20 cellular contexts compared by ENCODE assay signal in the genomic region with DNA sequence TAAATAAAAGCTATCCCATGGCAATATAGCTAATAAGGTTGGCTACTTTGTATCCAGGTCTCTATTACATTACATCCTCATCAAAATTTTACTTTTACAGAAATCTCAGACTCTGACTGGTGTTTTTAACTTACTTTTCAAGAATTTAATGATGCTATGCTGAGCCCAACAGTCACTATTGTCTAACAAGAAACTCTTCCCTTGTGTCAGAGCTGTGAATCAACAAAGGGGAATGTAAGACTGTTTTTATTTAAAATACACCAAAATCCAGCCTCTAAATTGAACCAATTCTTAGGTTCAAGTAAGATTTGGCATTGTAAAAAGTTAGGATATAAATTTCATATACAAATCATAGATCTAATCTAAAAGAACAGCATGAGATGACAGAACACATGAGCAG.
"Had no signal": no experiment of that assay in that cellular context is flagged by ENCODE, and none has a peak within 500 bp of the region (broad histone marks: within the 10 kb centered on the region; RNA-seq: fewer than 3 reads in every experiment).

No MANE protein-coding gene starts in this region.

- DNase-seq: activated CD4-positive, alpha-beta T cell treated with anti-CD3 and anti-CD28 coated beads, Interleukin-2, amount 10 ng/mL, durations not matched to agents 24 days and 14 days; activated CD8-positive, alpha-beta T cell treated with anti-CD3 and anti-CD28 coated beads for 36 hours; activated naive CD4-positive, alpha-beta T cell treated with anti-CD3 and anti-CD28 coated beads, Interleukin-2, amount 10 ng/mL, durations not matched to agents 7 days and 5 days; activated T-cell treated with anti-CD3 and anti-CD28 coated beads, Interleukin-2, amount 50 U/mL, for 4 hours; cerebellar nuclear complex; cortex of kidney; mesenchymal stem cell; mucosa of descending colon; naive B cell; stimulated activated CD4-positive, alpha-beta T cell treated with anti-CD3 and anti-CD28 coated beads, Interleukin-4, amount 100 ng/mL, for 1 hour; stimulated activated naive CD8-positive, alpha-beta T cell treated with anti-CD3 and anti-CD28 coated beads, Interleukin-15, amount 100 ng/mL, for 72 hours; T1000; transverse colon; uterus had no signal

- H3K4me3 ChIP-seq: hepatocyte, mucosa of descending colon, prostate gland, right atrium auricular region, skin epidermis, suprapubic skin, transverse colon, uterus had no signal

- H3K4me2 ChIP-seq: hepatocyte had no signal

- H3K36me3 Mint-ChIP-seq: naive B cell had no signal

- H3K9me3 ChIP-seq: mucosa of descending colon, prostate gland, right atrium auricular region, suprapubic skin, transverse colon, uterus had no signal

- H2AFZ ChIP-seq: hepatocyte had no signal

- H3K27ac Mint-ChIP-seq: activated CD4-positive, alpha-beta T cell treated with anti-CD3 and anti-CD28 coated beads, Interleukin-2, amount 10 ng/mL, durations not matched to agents 24 days and 14 days; activated CD8-positive, alpha-beta T cell treated with anti-CD3 and anti-CD28 coated beads for 36 hours; activated naive CD4-positive, alpha-beta T cell treated with anti-CD3 and anti-CD28 coated beads, Interleukin-2, amount 10 ng/mL, durations not matched to agents 7 days and 5 days; naive B cell; stimulated activated naive CD8-positive, alpha-beta T cell treated with anti-CD3 and anti-CD28 coated beads, Interleukin-15, amount 100 ng/mL, for 72 hours had no signal

- ATAC-seq: activated CD8-positive, alpha-beta T cell treated with anti-CD3 and anti-CD28 coated beads for 36 hours; activated T-cell treated with anti-CD3 and anti-CD28 coated beads, Interleukin-2, amount 50 U/mL, for 4 hours; mucosa of descending colon; stimulated activated naive CD8-positive, alpha-beta T cell treated with anti-CD3 and anti-CD28 coated beads, Interleukin-15, amount 100 ng/mL, for 72 hours had no signal

- H3K4me1 ChIP-seq: prostate gland, right atrium auricular region, suprapubic skin, uterus had no signal

- H3K36me3 ChIP-seq: prostate gland, right atrium auricular region, suprapubic skin, transverse colon, uterus had no signal

- H3K9me3 Mint-ChIP-seq: activated CD4-positive, alpha-beta T cell treated with anti-CD3 and anti-CD28 coated beads, Interleukin-2, amount 10 ng/mL, durations not matched to agents 24 days and 14 days; activated CD8-positive, alpha-beta T cell treated with anti-CD3 and anti-CD28 coated beads for 36 hours; activated naive CD4-positive, alpha-beta T cell treated with anti-CD3 and anti-CD28 coated beads, Interleukin-2, amount 10 ng/mL, durations not matched to agents 7 days and 5 days; activated T-cell treated with anti-CD3 and anti-CD28 coated beads, Interleukin-2, amount 50 U/mL, for 4 hours; naive B cell; neural crest cell; stimulated activated naive CD8-positive, alpha-beta T cell treated with anti-CD3 and anti-CD28 coated beads, Interleukin-15, amount 100 ng/mL, for 72 hours had no signal

- H3K27me3 ChIP-seq: hepatocyte, right atrium auricular region, suprapubic skin, transverse colon, uterus had no signal
